ENCODE assay signal across 2 cellular contexts in the genomic region with DNA sequence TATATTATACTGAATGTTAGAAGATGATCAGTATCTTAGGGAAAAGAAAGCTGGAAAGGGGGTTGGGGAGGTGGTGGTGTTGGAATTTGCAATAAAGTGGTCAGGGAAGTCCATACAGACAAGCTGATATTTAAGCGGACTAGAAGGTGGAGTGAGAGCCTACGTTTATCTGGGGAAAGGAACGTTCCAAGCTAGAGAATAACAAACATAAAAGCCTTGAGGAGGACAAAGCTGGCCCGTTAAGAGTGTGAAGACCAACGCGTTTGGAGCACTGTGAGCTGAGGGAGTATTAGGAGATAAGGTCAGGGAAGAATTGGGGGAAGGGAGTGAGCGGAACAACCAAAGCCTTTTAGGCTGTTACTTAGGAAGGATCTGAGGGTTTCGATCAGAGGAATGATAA.
TF ChIP-seq lines count a peak whose summit lies in the region.

No MANE protein-coding gene starts in this region.

TF ChIP-seq in SK-N-SH, 30 proteins besides CTCF, POLR2A, EP300 and RAD21:
- TF ChIP-seq SIN3A (IDR thresholded peaks at IDR 0.05; ENCODE audit: borderline replicate concordance, low read depth, low read length) (0 out of 2 replicates have a peak, but pooled peaks have one; percentile 33), NRF1 (IDR thresholded peaks at IDR 0.05; ENCODE audit: low read depth, low read length) (no peak)

TF ChIP-seq in SK-N-SH treated with all-trans-retinoic acid at 6 μM for 48 hours, 23 proteins besides CTCF, POLR2A, EP300 and RAD21:
- TF ChIP-seq PPARA (CRISPR knock-in tag; IDR thresholded peaks at IDR 0.05; ENCODE audit: borderline replicate concordance) (no peak), CREB5 (CRISPR knock-in tag; IDR thresholded peaks at IDR 0.05; ENCODE audit: low read depth) (no peak), ESRRG (CRISPR knock-in tag; IDR thresholded peaks at IDR 0.05) (no peak), ISL1 (CRISPR knock-in tag; IDR thresholded peaks at IDR 0.05) (no peak), SNAI2 (CRISPR knock-in tag; IDR thresholded peaks at IDR 0.05) (no peak), ZFP30 (CRISPR knock-in tag; IDR thresholded peaks at IDR 0.05) (no peak), RARB (CRISPR knock-in tag; IDR thresholded peaks at IDR 0.05) (no peak), CSDC2 (CRISPR knock-in tag; IDR thresholded peaks at IDR 0.05) (no peak), TCF4 (CRISPR knock-in tag; IDR thresholded peaks at IDR 0.05; ENCODE audit: borderline replicate concordance) (no peak), ZC3H10 (CRISPR knock-in tag; IDR thresholded peaks at IDR 0.05) (no peak), TOX (CRISPR knock-in tag; IDR thresholded peaks at IDR 0.05; ENCODE audit: borderline replicate concordance) (no peak), ZNF70 (CRISPR knock-in tag; IDR thresholded peaks at IDR 0.05) (no peak)
- TF ChIP-seq, protein P1, sequence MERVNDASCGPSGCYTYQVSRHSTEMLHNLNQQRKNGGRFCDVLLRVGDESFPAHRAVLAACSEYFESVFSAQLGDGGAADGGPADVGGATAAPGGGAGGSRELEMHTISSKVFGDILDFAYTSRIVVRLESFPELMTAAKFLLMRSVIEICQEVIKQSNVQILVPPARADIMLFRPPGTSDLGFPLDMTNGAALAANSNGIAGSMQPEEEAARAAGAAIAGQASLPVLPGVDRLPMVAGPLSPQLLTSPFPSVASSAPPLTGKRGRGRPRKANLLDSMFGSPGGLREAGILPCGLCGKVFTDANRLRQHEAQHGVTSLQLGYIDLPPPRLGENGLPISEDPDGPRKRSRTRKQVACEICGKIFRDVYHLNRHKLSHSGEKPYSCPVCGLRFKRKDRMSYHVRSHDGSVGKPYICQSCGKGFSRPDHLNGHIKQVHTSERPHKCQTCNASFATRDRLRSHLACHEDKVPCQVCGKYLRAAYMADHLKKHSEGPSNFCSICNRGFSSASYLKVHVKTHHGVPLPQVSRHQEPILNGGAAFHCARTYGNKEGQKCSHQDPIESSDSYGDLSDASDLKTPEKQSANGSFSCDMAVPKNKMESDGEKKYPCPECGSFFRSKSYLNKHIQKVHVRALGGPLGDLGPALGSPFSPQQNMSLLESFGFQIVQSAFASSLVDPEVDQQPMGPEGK (CRISPR knock-in tag; IDR thresholded peaks at IDR 0.05; ENCODE audit: borderline replicate concordance): no peak
